ENCODE assay signal across 10 cellular contexts in the genomic region with DNA sequence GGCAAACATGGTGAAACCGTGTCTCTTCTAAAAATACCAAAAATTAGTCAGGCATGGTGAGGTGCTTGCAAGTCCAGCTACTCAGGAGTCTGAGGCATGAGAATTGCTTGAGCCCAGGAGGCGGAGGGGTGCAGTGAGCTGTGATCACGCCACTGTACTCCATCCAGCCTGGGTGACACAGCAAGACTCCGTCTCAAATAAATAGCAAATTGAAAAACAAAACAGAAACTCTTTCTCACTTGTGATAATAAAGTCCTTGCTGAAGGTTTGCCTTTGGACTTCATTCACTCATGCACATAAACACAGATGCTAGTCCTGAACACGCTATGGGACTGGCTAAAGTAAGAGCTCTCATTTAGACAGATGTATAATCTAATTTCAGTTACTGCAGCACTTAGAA. TPM values are rescaled to one million over a fixed set of nuclear protein-coding genes. Genes with fewer than 3 reads are reported as not detected.
DNase-seq lines count a peak whose midpoint lies in the region; ATAC-seq, FAIRE-seq and TF ChIP-seq lines count a peak whose summit lies in the region.
"Had no signal": no experiment of that assay in that cellular context is flagged by ENCODE, and none has a peak within 500 bp of the region (broad histone marks: within the 10 kb centered on the region; RNA-seq: fewer than 3 reads in every experiment).

No MANE protein-coding gene starts in this region.

- H3K36me3 Mint-ChIP-seq in WTC11, result no peaks in the 10 kb centered on the region

- H3K4me1 ChIP-seq in PC-9 (replicated peaks; ENCODE audit: insufficient read depth), result no peaks in the 10 kb centered on the region; the same call in 1 of the 2 replicates

- no peak overlapping the region for H3K4me2 ChIP-seq in PC-9

- H3F3A ChIP-seq in PC-9 (ENCODE audit: insufficient read depth, low read depth), result no peaks in the 10 kb centered on the region

- no peak overlapping the region for H3K4me3 Mint-ChIP-seq in WTC11

- ATAC-seq in GM21526 (IDR thresholded peaks at IDR 0.05; ENCODE audit: low FRiP score, unreplicated experiment) (peak; percentile 71), HG03108 (IDR thresholded peaks at IDR 0.05; ENCODE audit: unreplicated experiment) (peak; percentile 54), WTC11 (no peak)
- ATAC-seq: left lobe of liver had no signal

- H3K4me3 ChIP-seq in PC-9, result no peak overlapping the region

- no peak overlapping the region for H3K27ac Mint-ChIP-seq in WTC11

- intact Hi-C loops in PC-9 (cut with micrococcal nuclease; ENCODE audit: unreplicated experiment), result no loop called here

- H3K79me2 ChIP-seq in PC-9 (ENCODE audit: low read depth), result no peaks in the 10 kb centered on the region

- no TSS peak for BruUV-seq in PC-9 (replicated peaks; lab: Mats Ljungman, UMichigan)

- H3K27me3 Mint-ChIP-seq in WTC11 (ENCODE audit: low read depth), result no peaks in the 10 kb centered on the region

- no peaks in the 10 kb centered on the region for H3K9me2 ChIP-seq in PC-9 (ENCODE audit: insufficient read depth)

- H3K9me3 Mint-ChIP-seq in WTC11, result no peaks in the 10 kb centered on the region

- no peaks in the 10 kb centered on the region for H4K20me1 ChIP-seq in PC-9 (ENCODE audit: insufficient read depth)

- peaks cover 52% of the 10 kb centered on the region for H3K4me1 Mint-ChIP-seq in WTC11

- no peak for TF ChIP-seq POLR2A in H54 (IDR thresholded peaks at IDR 0.05; ENCODE audit: low read depth, low read length)

- H3K9me3 ChIP-seq in PC-9 (ENCODE audit: insufficient read depth, low read depth), result no peaks in the 10 kb centered on the region

- FAIRE-seq in GM18507 (lab: Jason Lieb, UNC) (peak; percentile 87), H54 (lab: Jason Lieb, UNC) (no peak)

- POLR2A ChIA-PET in WTC11 (lab: Charles Lee) (no interaction called here), PC-9 (lab: Charles Lee; ENCODE audit: unreplicated experiment) (no interaction called here)

- peak overlapping the region; percentile 90 for H3K27ac ChIP-seq in cingulate gyrus (ENCODE audit: low read depth, low read length)
- no peak overlapping the region for H3K27ac ChIP-seq in PC-9

- no peaks in the 10 kb centered on the region for H3K36me3 ChIP-seq in PC-9 (ENCODE audit: low read depth)

- no peaks in the 10 kb centered on the region for H3K27me3 ChIP-seq in PC-9 (ENCODE audit: insufficient read depth, low read depth)

- no peak for DNase-seq in GM18507 (ENCODE audit: extremely low spot score, insufficient read length, low read depth)
- no peak for DNase-seq in WTC11 (ENCODE audit: low spot score)
- DNase-seq in PC-9, result no peak
- DNase-seq in central memory CD4-positive, alpha-beta T cell, result no peak
- DNase-seq in H54 (ENCODE audit: insufficient read length, low spot score), result no peak
- DNase-seq: NCI-H345 had no signal

- TF ChIP-seq CTCF in WTC11 (IDR thresholded peaks at IDR 0.05) (no peak), PC-9 (conservative IDR thresholded peaks at IDR 0.05) (no peak)

- CTCF ChIA-PET in WTC11 (lab: Charles Lee) (no interaction called here), PC-9 (lab: Charles Lee) (no interaction called here)

- no peak overlapping the region for H2AFZ ChIP-seq in PC-9

TF ChIP-seq in WTC11, 78 proteins besides CTCF, POLR2A, EP300 and RAD21:
- no peak for TF ChIP-seq PREB (CRISPR knock-in tag; IDR thresholded peaks at IDR 0.05; ENCODE audit: borderline replicate concordance)
- TF ChIP-seq ZNF232 (CRISPR knock-in tag; IDR thresholded peaks at IDR 0.05), result no peak
- no peak for TF ChIP-seq ZNF121 (CRISPR knock-in tag; IDR thresholded peaks at IDR 0.05)
- no peak for TF ChIP-seq GRHL2 (CRISPR knock-in tag; IDR thresholded peaks at IDR 0.05; ENCODE audit: insufficient replicate concordance, severe bottlenecking)
- TF ChIP-seq SP1 (CRISPR knock-in tag; conservative IDR thresholded peaks at IDR 0.05), result no peak
- no peak for TF ChIP-seq NR2C2 (CRISPR knock-in tag; IDR thresholded peaks at IDR 0.05)
- no peak for TF ChIP-seq GABPB1 (CRISPR knock-in tag; IDR thresholded peaks at IDR 0.05)
- TF ChIP-seq CREB1 (CRISPR knock-in tag; IDR thresholded peaks at IDR 0.05), result no peak
- TF ChIP-seq ZNF219 (CRISPR knock-in tag; IDR thresholded peaks at IDR 0.05; ENCODE audit: borderline replicate concordance), result no peak
- TF ChIP-seq, protein P1, sequence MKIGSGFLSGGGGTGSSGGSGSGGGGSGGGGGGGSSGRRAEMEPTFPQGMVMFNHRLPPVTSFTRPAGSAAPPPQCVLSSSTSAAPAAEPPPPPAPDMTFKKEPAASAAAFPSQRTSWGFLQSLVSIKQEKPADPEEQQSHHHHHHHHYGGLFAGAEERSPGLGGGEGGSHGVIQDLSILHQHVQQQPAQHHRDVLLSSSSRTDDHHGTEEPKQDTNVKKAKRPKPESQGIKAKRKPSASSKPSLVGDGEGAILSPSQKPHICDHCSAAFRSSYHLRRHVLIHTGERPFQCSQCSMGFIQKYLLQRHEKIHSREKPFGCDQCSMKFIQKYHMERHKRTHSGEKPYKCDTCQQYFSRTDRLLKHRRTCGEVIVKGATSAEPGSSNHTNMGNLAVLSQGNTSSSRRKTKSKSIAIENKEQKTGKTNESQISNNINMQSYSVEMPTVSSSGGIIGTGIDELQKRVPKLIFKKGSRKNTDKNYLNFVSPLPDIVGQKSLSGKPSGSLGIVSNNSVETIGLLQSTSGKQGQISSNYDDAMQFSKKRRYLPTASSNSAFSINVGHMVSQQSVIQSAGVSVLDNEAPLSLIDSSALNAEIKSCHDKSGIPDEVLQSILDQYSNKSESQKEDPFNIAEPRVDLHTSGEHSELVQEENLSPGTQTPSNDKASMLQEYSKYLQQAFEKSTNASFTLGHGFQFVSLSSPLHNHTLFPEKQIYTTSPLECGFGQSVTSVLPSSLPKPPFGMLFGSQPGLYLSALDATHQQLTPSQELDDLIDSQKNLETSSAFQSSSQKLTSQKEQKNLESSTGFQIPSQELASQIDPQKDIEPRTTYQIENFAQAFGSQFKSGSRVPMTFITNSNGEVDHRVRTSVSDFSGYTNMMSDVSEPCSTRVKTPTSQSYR (CRISPR knock-in tag; IDR thresholded peaks at IDR 0.05), result no peak

RNA-seq across cellular contexts. Expression of gene ANK3, which starts 37.6 kb away (rescaled TPM):
- total RNA-seq in WTC11 (2021), result 69.0 to 69.6 TPM (median 69.3 TPM) in 3 replicates
- 31.4 and 32.0 TPM in 2 replicates for total RNA-seq in PC-9 (2021)
